9 cellular contexts compared by ENCODE assay signal in genomic region chr15:29570121-29570930, GRCh38.
DNase-seq lines count a peak whose midpoint lies in the region; ATAC-seq and TF ChIP-seq lines count a peak whose summit lies in the region.
"Had no signal": no experiment of that assay in that cellular context is flagged by ENCODE, and none has a peak within 500 bp of the region (broad histone marks: within the 10 kb centered on the region; RNA-seq: fewer than 3 reads in every experiment).

No MANE protein-coding gene starts in this region.

- peak overlapping the region; percentile 35 for H4K8ac ChIP-seq in trophoblast cell (ENCODE audit: low read depth, low read length)

- H2BK5ac ChIP-seq in trophoblast cell (ENCODE audit: low read depth, low read length, poor library complexity): no peak overlapping the region

- intact Hi-C loops in heart right ventricle (cut with DNase I): no loop called here

- no peak overlapping the region for H3K14ac ChIP-seq in trophoblast cell (ENCODE audit: low read length)

- H2BK120ac ChIP-seq in trophoblast cell (ENCODE audit: insufficient read depth, low read length, poor library complexity): no peak overlapping the region

- no peak overlapping the region for H2AK5ac ChIP-seq in trophoblast cell (ENCODE audit: low read length)

- 0 to 1% methylated on average over 57 to 118 of the region's 130 CpGs for WGBS in heart right ventricle, 2 donors
- no CpG with 5 or more reads among the region's 130 CpGs for WGBS in trophoblast cell (ENCODE audit: extremely low coverage, insufficient coverage, insufficient read length)

- H3K23ac ChIP-seq in trophoblast cell (ENCODE audit: low read length): no peak overlapping the region

- no peak overlapping the region for H3K4ac ChIP-seq in trophoblast cell (ENCODE audit: low read depth, low read length)

- peak overlapping the region; percentile 98 for H3K4me2 ChIP-seq in trophoblast cell (ENCODE audit: low read length)

- H3K9ac ChIP-seq in trophoblast cell (ENCODE audit: low read length): no peak overlapping the region

- H3K9me3 ChIP-seq in Peyer's patch: no peaks in the 10 kb centered on the region
- H3K9me3 ChIP-seq in heart right ventricle: no peaks in the 10 kb centered on the region
- H3K9me3 ChIP-seq in trophoblast cell (ENCODE audit: insufficient read depth, low read depth, low read length): peaks cover 2% of the 10 kb centered on the region

- peaks cover 0 to 15% (median 0%) of the 10 kb centered on the region in 4 donors for H3K4me1 ChIP-seq in Peyer's patch
- H3K4me1 ChIP-seq in heart right ventricle: peaks cover 0 to 29% (median 12%) of the 10 kb centered on the region in 9 donors
- H3K4me1 ChIP-seq in trophoblast cell (ENCODE audit: control insufficient read depth in 1 of 2, insufficient read depth in 2 of 2, low read length in 2 of 2): peaks cover 2 to 3% of the 10 kb centered on the region in 2 experiments

- H2AFZ ChIP-seq in trophoblast cell (ENCODE audit: insufficient read depth, low read length, poor library complexity): peak overlapping the region; percentile 85

- DNase-seq in ELF-1 (ENCODE audit: low read depth, low spot score): peak; percentile 26
- peak in 1 of 3 donors; percentile 60 for DNase-seq in Peyer's patch
- DNase-seq in heart right ventricle: peak in 1 of 2 donors; percentile 17
- peak; percentile 17 to 53 for DNase-seq in trophoblast cell
- no peak for DNase-seq in GM13977 (ENCODE audit: low spot score)
- DNase-seq: activated naive CD4-positive, alpha-beta T cell treated with Interleukin-2 at 50 U/mL for 16 hours had no signal

- no peak for TF ChIP-seq POLR2A in Peyer's patch (IDR thresholded peaks at IDR 0.05)

- ATAC-seq in heart right ventricle: peak in 2 of 8 donors; percentile 31 to 39
- no peak for ATAC-seq in HG02870 (IDR thresholded peaks at IDR 0.05; ENCODE audit: unreplicated experiment)
- no peak for ATAC-seq in GM18520 (IDR thresholded peaks at IDR 0.05; ENCODE audit: unreplicated experiment)
- ATAC-seq in GM18861 (IDR thresholded peaks at IDR 0.05; ENCODE audit: unreplicated experiment): no peak

- no peaks in the 10 kb centered on the region for H3K36me3 ChIP-seq in Peyer's patch
- no peaks in the 10 kb centered on the region for H3K36me3 ChIP-seq in heart right ventricle
- H3K36me3 ChIP-seq in trophoblast cell (ENCODE audit: control insufficient read depth in 1 of 2, insufficient read depth in 2 of 2, low read length in 2 of 2): no peaks in the 10 kb centered on the region

- no peaks in the 10 kb centered on the region for H3K79me2 ChIP-seq in trophoblast cell (ENCODE audit: control insufficient read depth, insufficient read depth, low read length, poor library complexity)

- H3K79me1 ChIP-seq in trophoblast cell (ENCODE audit: low read length): no peaks in the 10 kb centered on the region

- TF ChIP-seq CTCF in Peyer's patch (IDR thresholded peaks at IDR 0.05) (no peak), heart right ventricle (IDR thresholded peaks at IDR 0.05) (no peak), GM13977 (IDR thresholded peaks at IDR 0.05; ENCODE audit: extremely low read depth, insufficient read depth, missing control alignments) (no peak)

- H3K18ac ChIP-seq in trophoblast cell (ENCODE audit: low read length): no peak overlapping the region

- no peak overlapping the region for H4K91ac ChIP-seq in trophoblast cell (ENCODE audit: low read depth, low read length)

- H3K27ac ChIP-seq in Peyer's patch (peak overlapping the region in 1 of 4 donors; percentile 39), heart right ventricle (no peak overlapping the region), trophoblast cell (ENCODE audit: low read depth, low read length) (no peak overlapping the region)

- no peak overlapping the region for H2BK12ac ChIP-seq in trophoblast cell (ENCODE audit: low read length)

- H4K12ac ChIP-seq in trophoblast cell (ENCODE audit: low read depth, low read length): no peak overlapping the region

- H3K4me3 ChIP-seq in Peyer's patch: peak overlapping the region; percentile 21 to 76 (median 40)
- peak overlapping the region; percentile 18 to 53 (median 43) for H3K4me3 ChIP-seq in heart right ventricle
- peak overlapping the region; percentile 73 for H3K4me3 ChIP-seq in trophoblast cell (ENCODE audit: low read depth, low read length)

- H3K27me3 ChIP-seq in Peyer's patch: no peaks in the 10 kb centered on the region
- H3K27me3 ChIP-seq in heart right ventricle: peaks cover 15 to 93% (median 83%) of the 10 kb centered on the region in 7 donors
- H3K27me3 ChIP-seq in trophoblast cell (ENCODE audit: insufficient read depth, low read length): peaks cover 24% of the 10 kb centered on the region

- in situ Hi-C loops in GM13977 (cut with MboI; ENCODE audit: low pct_unique_long_range_greater_than_20kb, low sequenced_read_pairs, unreplicated experiment): no loop called here
